Comparison of ENCODE assay signal across 23 cellular contexts in the genomic region with DNA sequence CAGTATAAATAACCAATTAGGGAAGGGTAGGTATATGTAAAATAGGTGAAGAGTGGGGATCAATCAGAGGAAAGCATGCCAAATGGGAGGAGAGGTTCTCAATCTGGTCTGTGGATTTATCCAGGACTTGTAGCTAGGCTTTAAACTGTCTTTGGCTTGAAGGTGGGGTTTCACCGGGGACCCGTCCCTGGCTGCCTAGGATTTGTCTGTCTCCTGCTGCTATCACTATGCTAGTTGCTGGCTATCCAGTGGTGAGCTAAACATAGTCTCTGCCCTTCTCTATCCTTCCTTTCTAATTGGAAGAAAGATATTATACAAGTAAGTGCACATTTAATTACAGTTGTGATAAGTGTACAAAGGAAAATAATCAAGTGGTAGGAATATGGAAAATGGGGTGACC.
"Had no signal": no experiment of that assay in that cellular context is flagged by ENCODE, and none has a peak within 500 bp of the region (broad histone marks: within the 10 kb centered on the region; RNA-seq: fewer than 3 reads in every experiment).

No MANE protein-coding gene starts in this region.

- DNase-seq: activated CD4-positive, alpha-beta memory T cell treated with anti-CD3 and anti-CD28 coated beads for 36 hours; activated CD4-positive, alpha-beta T cell treated with anti-CD3 and anti-CD28 coated beads for 4 hours; activated CD8-positive, alpha-beta memory T cell treated with anti-CD3 and anti-CD28 coated beads, Interleukin-2, amount 50 U/mL, for 48 hours; activated naive CD4-positive, alpha-beta T cell treated with Interleukin-2 at 50 U/mL for 16 hours; activated naive CD8-positive, alpha-beta T cell treated with anti-CD3 and anti-CD28 coated beads for 36 hours; activated T-cell treated with anti-CD3 and anti-CD28 coated beads, Interleukin-2, amount 50 U/mL, for 48 hours; foreskin keratinocyte; heart left ventricle; left lung; lower lobe of right lung; mesendoderm; natural killer cell; occipital lobe; stimulated activated CD4-positive, alpha-beta T cell treated with anti-CD3 and anti-CD28 coated beads, Interleukin-2, amount 100 ng/mL, for 24 hours; stimulated activated naive CD4-positive, alpha-beta T cell treated with Interleukin-2 at 50 U/mL for 16 hours; trophoblast cell had no signal

- H3K4me3 ChIP-seq: esophagus muscularis mucosa, heart left ventricle, left lung, lower lobe of right lung, neural progenitor cell, right atrium auricular region, smooth muscle cell, thoracic aorta, vagina had no signal

- ATAC-seq: foreskin keratinocyte, heart left ventricle, left lung, lower lobe of right lung, natural killer cell had no signal

- H3K27me3 ChIP-seq: esophagus muscularis mucosa, foreskin keratinocyte, heart left ventricle, left lung, neural progenitor cell, right atrium auricular region, vagina had no signal

- H3K9ac ChIP-seq: neural progenitor cell, parathyroid adenoma had no signal

- H3K9me3 ChIP-seq: esophagus muscularis mucosa, heart left ventricle, left lung, lower lobe of right lung, right atrium auricular region, thoracic aorta, vagina had no signal

- H3K27ac ChIP-seq: esophagus muscularis mucosa, foreskin keratinocyte, heart left ventricle, left lung, lower lobe of right lung, neural progenitor cell, parathyroid adenoma, right atrium auricular region, thoracic aorta, vagina had no signal

- H3K4me1 ChIP-seq: esophagus muscularis mucosa, foreskin keratinocyte, heart left ventricle, left lung, lower lobe of right lung, neural progenitor cell, parathyroid adenoma, right atrium auricular region, vagina had no signal
